In the genomic region with DNA sequence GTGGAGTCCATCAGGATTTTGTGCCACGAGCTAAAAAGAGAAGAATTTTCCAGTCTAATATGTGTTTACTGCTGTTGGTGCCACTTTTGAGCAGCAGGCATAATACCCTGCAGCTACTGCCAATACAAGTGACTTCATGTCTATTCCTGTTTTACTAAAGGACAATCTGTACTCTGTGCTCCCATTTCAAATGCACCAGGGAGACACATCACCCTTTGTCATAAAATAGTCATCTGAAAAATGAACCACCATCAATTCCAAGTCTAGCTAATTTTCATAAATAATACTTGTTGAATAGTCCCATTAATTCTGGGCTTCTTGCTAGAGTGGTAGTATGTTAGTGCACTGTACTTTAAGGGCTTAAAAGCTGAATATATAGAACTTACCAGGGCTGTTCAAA, we compare ENCODE assay signal across 22 cellular contexts. TPM values are rescaled to one million over a fixed set of nuclear protein-coding genes. Genes with fewer than 3 reads are reported as not detected.
A peak's percentile ranks its signal among the peaks of the same experiment; 100 is the strongest.
DNase-seq lines count a peak whose midpoint lies in the region; ATAC-seq and TF ChIP-seq lines count a peak whose summit lies in the region.
"Had no signal": no experiment of that assay in that cellular context is flagged by ENCODE, and none has a peak within 500 bp of the region (broad histone marks: within the 10 kb centered on the region; RNA-seq: fewer than 3 reads in every experiment).

No MANE protein-coding gene starts in this region.

- no peak for ATAC-seq in activated CD4-positive, CD25-positive, alpha-beta regulatory T cell treated with anti-CD3 and anti-CD28 coated beads, Interleukin-2, amount 50 U/mL, for 24 hours
- no peak for ATAC-seq in naive thymus-derived CD4-positive, alpha-beta T cell
- ATAC-seq: Panc1; pancreas; stimulated activated naive B cell treated with anti-CD40 and anti-IgM and Interleukin-4, amounts not matched to agents 10 μg/mL and 1 μg/mL and 100 μg/mL, for 72 hours had no signal

- no peaks in the 10 kb centered on the region for H3K79me2 ChIP-seq in ACC112 (ENCODE audit: control insufficient read depth, insufficient read depth, low read length, unreplicated experiment)

- peaks cover 0 to 9% (median 4%) of the 10 kb centered on the region in 5 donors for H3K36me3 Mint-ChIP-seq in naive thymus-derived CD4-positive, alpha-beta T cell
- H3K36me3 Mint-ChIP-seq: activated naive CD4-positive, alpha-beta T cell treated with anti-CD3 and anti-CD28 coated beads, Interleukin-2, amount 10 ng/mL, durations not matched to agents 7 days and 5 days had no signal

- H3K9me3 ChIP-seq in ascending aorta, result no peaks in the 10 kb centered on the region
- no peaks in the 10 kb centered on the region for H3K9me3 ChIP-seq in naive thymus-derived CD4-positive, alpha-beta T cell (ENCODE audit: control insufficient read depth in 2 of 3, low read length in 3 of 3)
- H3K9me3 ChIP-seq: BLaER1 treated with 17β-estradiol and CSF1 and Interleukin-3, amounts not matched to agents 10 nM and 100 nM; pancreas had no signal

- H3K27me3 ChIP-seq in ACC112 (ENCODE audit: insufficient read depth, low read length) (no peaks in the 10 kb centered on the region), ascending aorta (no peaks in the 10 kb centered on the region), brain microvascular endothelial cell (replicated peaks) (no peaks in the 10 kb centered on the region)
- H3K27me3 ChIP-seq in naive thymus-derived CD4-positive, alpha-beta T cell (ENCODE audit: control insufficient read depth in 2 of 2, insufficient read depth in 2 of 2, low read length in 2 of 2), result no peaks in the 10 kb centered on the region
- H3K27me3 ChIP-seq: BLaER1 treated with 17β-estradiol and CSF1 and Interleukin-3, amounts not matched to agents 10 nM and 100 nM; pancreas had no signal

- CTCF ChIA-PET in naive thymus-derived CD4-positive, alpha-beta T cell (lab: Charles Lee), result interaction anchor here (0.8 kb wide), 1 partner anchor 9 kb away, joined by 3 read pairs; the partner anchor contains the start of gene PKD2L2

- in situ Hi-C loops in brain microvascular endothelial cell (cut with HindIII; ENCODE audit: low pct_ligation_motif_present, low sequenced_read_pairs), result no loop called here

- peak in 1 of 2 donors; percentile 66 for DNase-seq in ascending aorta (ENCODE audit: low spot score in 2 of 2)
- DNase-seq in globus pallidus (ENCODE audit: low spot score), result peak; percentile 93
- peak; percentile 96 for DNase-seq in pons (ENCODE audit: low spot score)
- DNase-seq in naive thymus-derived CD4-positive, alpha-beta T cell, result no peak
- DNase-seq in NCI-H1417 treated with DMSO at 0.1 percent for 48 hours (lab: John Stamatoyannopoulos, UW), result no peak
- no peak for DNase-seq in brain microvascular endothelial cell
- DNase-seq: activated CD4-positive, alpha-beta T cell treated with anti-CD3 and anti-CD28 coated beads for 48 hours; activated naive CD4-positive, alpha-beta T cell treated with anti-CD3 and anti-CD28 coated beads, Interleukin-2, amount 10 ng/mL, durations not matched to agents 7 days and 5 days; activated T-cell treated with anti-CD3 and anti-CD28 coated beads for 4 hours; GDM1; Karpas-422; NCI-H1105 treated with DMSO at 0.1 percent for 48 hours; NCI-H2171 treated with DMSO at 0.1 percent for 48 hours; NCI-H774; pancreas; stimulated activated naive B cell treated with anti-CD40 and anti-IgM and Interleukin-4, amounts not matched to agents 10 μg/mL and 1 μg/mL and 100 μg/mL, for 72 hours had no signal

- H3K4me1 ChIP-seq in ACC112 (ENCODE audit: control insufficient read depth, insufficient read depth, low read length, unreplicated experiment), result peaks cover 28% of the 10 kb centered on the region
- H3K4me1 ChIP-seq in ascending aorta, result peaks cover 4 to 5% of the 10 kb centered on the region in 2 donors
- no peaks in the 10 kb centered on the region for H3K4me1 ChIP-seq in naive thymus-derived CD4-positive, alpha-beta T cell (ENCODE audit: control insufficient read depth in 2 of 2, insufficient read depth in 2 of 2, low read length in 2 of 2)
- H3K4me1 ChIP-seq: BLaER1 treated with 17β-estradiol and CSF1 and Interleukin-3, amounts not matched to agents 10 nM and 100 nM; pancreas had no signal

- H3K36me3 ChIP-seq in ACC112 (ENCODE audit: insufficient read depth, low read length), result no peaks in the 10 kb centered on the region
- no peaks in the 10 kb centered on the region for H3K36me3 ChIP-seq in ascending aorta
- H3K36me3 ChIP-seq in naive thymus-derived CD4-positive, alpha-beta T cell (ENCODE audit: control insufficient read depth in 2 of 3, insufficient read depth in 3 of 3, low read length in 3 of 3), result no peaks in the 10 kb centered on the region
- no peaks in the 10 kb centered on the region for H3K36me3 ChIP-seq in brain microvascular endothelial cell (replicated peaks)
- H3K36me3 ChIP-seq: BLaER1 treated with 17β-estradiol and CSF1 and Interleukin-3, amounts not matched to agents 10 nM and 100 nM; pancreas had no signal

- peaks cover 0 to 4% (median 0%) of the 10 kb centered on the region in 7 donors for H3K4me1 Mint-ChIP-seq in naive thymus-derived CD4-positive, alpha-beta T cell
- H3K4me1 Mint-ChIP-seq: activated naive CD4-positive, alpha-beta T cell treated with anti-CD3 and anti-CD28 coated beads, Interleukin-2, amount 10 ng/mL, durations not matched to agents 7 days and 5 days had no signal

- no peak overlapping the region; the same call in 1 of the 2 replicates for H3K27ac ChIP-seq in ACC112 (ENCODE audit: low read depth, low read length)
- peak overlapping the region; percentile 72 to 79 for H3K27ac ChIP-seq in ascending aorta
- H3K27ac ChIP-seq in naive thymus-derived CD4-positive, alpha-beta T cell (ENCODE audit: low read depth, low read length), result no peak overlapping the region
- H3K27ac ChIP-seq in brain microvascular endothelial cell, result no peak overlapping the region
- H3K27ac ChIP-seq: BLaER1 treated with 17β-estradiol and CSF1 and Interleukin-3, amounts not matched to agents 10 nM and 100 nM; pancreas had no signal

- H2AFZ ChIP-seq in ACC112 (ENCODE audit: low read length, unreplicated experiment), result peak overlapping the region; percentile 77

- no peak overlapping the region for H3K4me3 Mint-ChIP-seq in naive thymus-derived CD4-positive, alpha-beta T cell
- H3K4me3 Mint-ChIP-seq: activated naive CD4-positive, alpha-beta T cell treated with anti-CD3 and anti-CD28 coated beads, Interleukin-2, amount 10 ng/mL, durations not matched to agents 7 days and 5 days; stimulated activated naive B cell treated with anti-CD40 and anti-IgM and Interleukin-4, amounts not matched to agents 10 μg/mL and 1 μg/mL and 100 μg/mL, for 72 hours had no signal

- intact Hi-C loops in ascending aorta (cut with DNase I), result loop anchor here (2.0 kb wide), 1 partner anchor 48 kb away; no protein-coding TSS in a partner anchor
- intact Hi-C loops in naive thymus-derived CD4-positive, alpha-beta T cell (cut with micrococcal nuclease), result no loop called here

- H3K27ac Mint-ChIP-seq in naive thymus-derived CD4-positive, alpha-beta T cell, result no peak overlapping the region
- H3K27ac Mint-ChIP-seq: activated naive CD4-positive, alpha-beta T cell treated with anti-CD3 and anti-CD28 coated beads, Interleukin-2, amount 10 ng/mL, durations not matched to agents 7 days and 5 days; stimulated activated naive B cell treated with anti-CD40 and anti-IgM and Interleukin-4, amounts not matched to agents 10 μg/mL and 1 μg/mL and 100 μg/mL, for 72 hours had no signal

- H3K4me3 ChIP-seq in ACC112 (ENCODE audit: low read depth, low read length), result peak overlapping the region; percentile 33; the same call in 1 of the 2 replicates
- no peak overlapping the region for H3K4me3 ChIP-seq in ascending aorta
- H3K4me3 ChIP-seq in naive thymus-derived CD4-positive, alpha-beta T cell (ENCODE audit: low read length), result no peak overlapping the region
- H3K4me3 ChIP-seq in brain microvascular endothelial cell (ENCODE audit: low read depth, low read length), result no peak overlapping the region
- H3K4me3 ChIP-seq: BLaER1 treated with 17β-estradiol and CSF1 and Interleukin-3, amounts not matched to agents 10 nM and 100 nM; pancreas had no signal

- TF ChIP-seq CTCF in ascending aorta (IDR thresholded peaks at IDR 0.05) (no peak), brain microvascular endothelial cell (IDR thresholded peaks at IDR 0.05; ENCODE audit: low read depth, low read length, missing control alignments) (no peak)

- no peaks in the 10 kb centered on the region for H3K27me3 Mint-ChIP-seq in naive thymus-derived CD4-positive, alpha-beta T cell
- H3K27me3 Mint-ChIP-seq: activated naive CD4-positive, alpha-beta T cell treated with anti-CD3 and anti-CD28 coated beads, Interleukin-2, amount 10 ng/mL, durations not matched to agents 7 days and 5 days; stimulated activated naive B cell treated with anti-CD40 and anti-IgM and Interleukin-4, amounts not matched to agents 10 μg/mL and 1 μg/mL and 100 μg/mL, for 72 hours had no signal

- no peaks in the 10 kb centered on the region for H3K9me3 Mint-ChIP-seq in naive thymus-derived CD4-positive, alpha-beta T cell
- H3K9me3 Mint-ChIP-seq: activated naive CD4-positive, alpha-beta T cell treated with anti-CD3 and anti-CD28 coated beads, Interleukin-2, amount 10 ng/mL, durations not matched to agents 7 days and 5 days; stimulated activated naive B cell treated with anti-CD40 and anti-IgM and Interleukin-4, amounts not matched to agents 10 μg/mL and 1 μg/mL and 100 μg/mL, for 72 hours had no signal

- POLR2A ChIA-PET in naive thymus-derived CD4-positive, alpha-beta T cell (lab: Charles Lee), result interaction anchor here (0.9 kb wide), 1 partner anchor 8 kb away, joined by 5 read pairs; the partner anchor contains the start of gene PKD2L2

RNA-seq across cellular contexts. Expression of gene PKD2L2, which starts 8.9 kb away (rescaled TPM):
- not detected for total RNA-seq in ascending aorta
- under 1 TPM in 2 of 5 experiments, not detected in 3; 0.46 TPM for total RNA-seq in naive thymus-derived CD4-positive, alpha-beta T cell
- 1 to 10 TPM in 1 of 2 donors, under 1 TPM in 1; 0.26 to 1.2 TPM for polyA plus RNA-seq in naive thymus-derived CD4-positive, alpha-beta T cell
- total RNA-seq: A172, H4 had no signal

RNA-seq across cellular contexts. Expression of gene MYOT, which starts 12.7 kb away (rescaled TPM):
- 12.3 TPM for total RNA-seq in ascending aorta
- total RNA-seq in naive thymus-derived CD4-positive, alpha-beta T cell, result not detected
- under 1 TPM in 1 of 2 donors, not detected in 1; 0.87 TPM for polyA plus RNA-seq in naive thymus-derived CD4-positive, alpha-beta T cell
- total RNA-seq: A172, H4 had no signal

Comparison
In these comparisons a context has a peak if more than half of its experiments do, and no peak if none do; other contexts are left out.
1. H3K27ac ChIP-seq: peak in ascending aorta (2 of 2); none in ACC112 (single experiment), naive thymus-derived CD4-positive, alpha-beta T cell (single experiment) and brain microvascular endothelial cell (single experiment).
2. DNase-seq: peak in globus pallidus (single experiment) and pons (single experiment); none in naive thymus-derived CD4-positive, alpha-beta T cell (0 of 9), NCI-H1417 treated with DMSO at 0.1 percent for 48 hours (single experiment) and brain microvascular endothelial cell (single experiment).
3. RNA of gene MYOT, which starts 12.7 kb away (total RNA-seq): 12.3 TPM in ascending aorta (single experiment); not detected in naive thymus-derived CD4-positive, alpha-beta T cell; every median in the first group is over 10 times any median in the second.